ENCODE assay signal across 31 cellular contexts in genomic region chr18:25494888-25495287, GRCh38.
"Had no signal": no experiment of that assay in that cellular context is flagged by ENCODE, and none has a peak within 500 bp of the region (broad histone marks: within the 10 kb centered on the region; RNA-seq: fewer than 3 reads in every experiment).

No MANE protein-coding gene starts in this region.

- H2AFZ ChIP-seq: hepatocyte had no signal

- H3K27me3 ChIP-seq: brain microvascular endothelial cell, foreskin keratinocyte, gastrocnemius medialis, heart right ventricle had no signal

- H3K4me2 ChIP-seq: hepatocyte had no signal

- H3K27me3 Mint-ChIP-seq: activated CD4-positive, alpha-beta memory T cell treated with anti-CD3 and anti-CD28 coated beads for 36 hours; activated CD4-positive, alpha-beta T cell treated with anti-CD3 and anti-CD28 coated beads, Interleukin-2, amount 10 ng/mL, durations not matched to agents 24 days and 14 days; activated T-helper 17 cell treated with anti-CD3 and anti-CD28 coated beads, Interleukin-2, amount 50 U/mL, for 72 hours; central memory CD8-positive, alpha-beta T cell; dendritic cell treated with granulocyte-macrophage colony-stimulating factor and Interleukin-4, amounts not matched to agents 40 ng/mL and 50 ng/mL, for 4 days; T-helper 17 cell had no signal

- H3K27ac Mint-ChIP-seq: activated CD4-positive, alpha-beta memory T cell treated with anti-CD3 and anti-CD28 coated beads for 36 hours; activated CD4-positive, alpha-beta T cell treated with anti-CD3 and anti-CD28 coated beads for 36 hours; activated CD4-positive, alpha-beta T cell treated with anti-CD3 and anti-CD28 coated beads, Interleukin-2, amount 10 ng/mL, durations not matched to agents 24 days and 14 days; activated naive CD8-positive, alpha-beta T cell; activated T-helper 17 cell treated with anti-CD3 and anti-CD28 coated beads, Interleukin-2, amount 50 U/mL, for 72 hours; dendritic cell treated with granulocyte-macrophage colony-stimulating factor and Interleukin-4, amounts not matched to agents 40 ng/mL and 50 ng/mL, for 4 days; endodermal cell; T-helper 17 cell; T-helper 2 cell treated with Interferon-gamma antibody and Interleukin-4, amounts not matched to agents 5 μg/mL and 100 μg/mL, for 36 hours had no signal

- H3K4me1 ChIP-seq: foreskin keratinocyte, gastrocnemius medialis, heart right ventricle had no signal

- H3K27ac ChIP-seq: brain microvascular endothelial cell, coronary artery, dorsolateral prefrontal cortex, foreskin keratinocyte, gastrocnemius medialis, heart right ventricle, hepatocyte had no signal

- H3K36me3 Mint-ChIP-seq: activated CD4-positive, alpha-beta memory T cell treated with anti-CD3 and anti-CD28 coated beads for 36 hours; activated naive CD8-positive, alpha-beta T cell had no signal

- H3K79me2 ChIP-seq: hepatocyte had no signal

- H3K4me3 Mint-ChIP-seq: activated CD4-positive, alpha-beta memory T cell treated with anti-CD3 and anti-CD28 coated beads for 36 hours; activated CD4-positive, alpha-beta T cell treated with anti-CD3 and anti-CD28 coated beads for 36 hours; activated CD4-positive, alpha-beta T cell treated with anti-CD3 and anti-CD28 coated beads, Interleukin-2, amount 10 ng/mL, durations not matched to agents 24 days and 14 days; activated naive CD8-positive, alpha-beta T cell; activated T-cell treated with anti-CD3 and anti-CD28 coated beads, Interleukin-2, amount 50 U/mL, for 4 hours; activated T-helper 17 cell treated with anti-CD3 and anti-CD28 coated beads, Interleukin-2, amount 50 U/mL, for 72 hours; central memory CD8-positive, alpha-beta T cell; dendritic cell treated with granulocyte-macrophage colony-stimulating factor and Interleukin-4, amounts not matched to agents 40 ng/mL and 50 ng/mL, for 4 days; endodermal cell; T-helper 17 cell; T-helper 2 cell treated with Interferon-gamma antibody and Interleukin-4, amounts not matched to agents 5 μg/mL and 100 μg/mL, for 36 hours had no signal

- ATAC-seq: activated CD4-positive, alpha-beta T cell treated with anti-CD3 and anti-CD28 coated beads for 36 hours; activated T-cell treated with anti-CD3 and anti-CD28 coated beads, Interleukin-2, amount 50 U/mL, for 4 hours; activated T-helper 17 cell treated with anti-CD3 and anti-CD28 coated beads, Interleukin-2, amount 50 U/mL, for 72 hours; esophagus mucosa; foreskin keratinocyte; gastrocnemius medialis; heart right ventricle; T-helper 17 cell had no signal

- H3K9me3 ChIP-seq: gastrocnemius medialis had no signal

- H3K4me1 Mint-ChIP-seq: activated CD4-positive, alpha-beta T cell treated with anti-CD3 and anti-CD28 coated beads for 36 hours; activated CD4-positive, alpha-beta T cell treated with anti-CD3 and anti-CD28 coated beads, Interleukin-2, amount 10 ng/mL, durations not matched to agents 24 days and 14 days; activated T-helper 17 cell treated with anti-CD3 and anti-CD28 coated beads, Interleukin-2, amount 50 U/mL, for 72 hours; central memory CD8-positive, alpha-beta T cell; T-helper 17 cell had no signal

- H3K4me3 ChIP-seq: coronary artery, dorsolateral prefrontal cortex, gastrocnemius medialis, heart right ventricle, hepatocyte had no signal

- H3K9me3 Mint-ChIP-seq: activated CD4-positive, alpha-beta T cell treated with anti-CD3 and anti-CD28 coated beads, Interleukin-2, amount 10 ng/mL, durations not matched to agents 24 days and 14 days; T-helper 2 cell treated with Interferon-gamma antibody and Interleukin-4, amounts not matched to agents 5 μg/mL and 100 μg/mL, for 36 hours had no signal

- H3K36me3 ChIP-seq: brain microvascular endothelial cell, gastrocnemius medialis, heart right ventricle had no signal

- DNase-seq: activated CD4-positive, alpha-beta memory T cell treated with anti-CD3 and anti-CD28 coated beads for 36 hours; activated CD4-positive, alpha-beta T cell treated with anti-CD3 and anti-CD28 coated beads for 36 hours; activated CD4-positive, alpha-beta T cell treated with anti-CD3 and anti-CD28 coated beads, Interleukin-2, amount 10 ng/mL, durations not matched to agents 24 days and 14 days; activated CD4-positive, CD25-positive, alpha-beta regulatory T cell; activated CD4-positive, CD25-positive, alpha-beta regulatory T cell treated with anti-CD3 and anti-CD28 coated beads, Interleukin-2, amount 50 U/mL, for 72 hours; activated CD8-positive, alpha-beta memory T cell treated with anti-CD3 and anti-CD28 coated beads, Interleukin-2, amount 50 U/mL, for 48 hours; activated effector memory CD4-positive, alpha-beta T cell treated with Interleukin-2 at 50 U/mL for 16 hours; activated gamma-delta T cell treated with Interleukin-2 at 50 U/mL for 16 hours; activated naive CD4-positive, alpha-beta T cell treated with anti-CD3 and anti-CD28 coated beads, Interleukin-2, amount 50 U/mL, for 16 hours; activated naive CD4-positive, alpha-beta T cell treated with Interleukin-2 at 50 U/mL for 16 hours; activated T-cell treated with anti-CD3 and anti-CD28 coated beads for 4 hours; activated T-cell treated with anti-CD3 and anti-CD28 coated beads, Interleukin-2, amount 50 U/mL, for 4 hours; amniotic stem cell; anterior cingulate cortex; brain microvascular endothelial cell; dorsolateral prefrontal cortex; effector memory CD4-positive, alpha-beta T cell; endodermal cell; foreskin keratinocyte; gastrocnemius medialis; heart right ventricle; T-helper 17 cell; T1000 had no signal
